ENCODE assay signal across 11 cellular contexts in the genomic region with DNA sequence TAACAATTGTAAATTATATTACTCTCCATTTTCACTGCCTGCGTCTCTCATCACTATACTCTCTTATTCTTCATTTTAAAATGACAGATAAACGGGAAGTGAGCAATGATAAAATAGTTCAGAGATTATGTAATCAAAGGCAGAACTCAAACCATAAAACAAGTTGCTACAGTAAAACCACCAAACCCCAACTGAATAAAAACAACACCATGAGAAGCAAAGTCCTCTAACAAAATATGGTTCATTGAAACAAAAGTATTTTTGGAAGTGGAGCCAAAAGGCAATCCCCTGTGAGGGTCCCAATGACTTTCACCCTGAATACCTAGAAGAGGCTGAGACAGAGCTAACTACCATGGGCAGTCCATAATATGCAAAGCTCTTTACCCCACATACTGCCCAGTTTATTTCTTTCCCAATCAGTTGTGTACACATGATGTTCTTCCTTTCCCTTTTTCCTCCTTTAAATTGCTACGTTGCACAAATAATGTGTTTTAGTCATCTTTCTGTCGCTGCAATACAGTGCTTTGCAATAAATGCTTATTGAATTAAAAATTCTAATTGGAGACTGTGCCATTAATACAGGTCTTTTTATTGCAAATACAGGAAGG.
DNase-seq lines count a peak whose midpoint lies in the region; ATAC-seq, FAIRE-seq and TF ChIP-seq lines count a peak whose summit lies in the region.
"Had no signal": no experiment of that assay in that cellular context is flagged by ENCODE, and none has a peak within 500 bp of the region (broad histone marks: within the 10 kb centered on the region; RNA-seq: fewer than 3 reads in every experiment).

No MANE protein-coding gene starts in this region.

- intact Hi-C loops in left ventricle myocardium inferior (cut with micrococcal nuclease), result no loop called here

- peak overlapping the region; percentile 2 for H3K4me3 Mint-ChIP-seq in T-helper 17 cell
- H3K4me3 Mint-ChIP-seq: IgD-negative memory B cell had no signal

- H3K27me3 Mint-ChIP-seq in T-helper 17 cell, result no peaks in the 10 kb centered on the region
- H3K27me3 Mint-ChIP-seq: IgD-negative memory B cell had no signal

- DNase-seq in A172 (ENCODE audit: low spot score) (peak; percentile 27), H54 (ENCODE audit: insufficient read length, low spot score) (no peak), T-helper 17 cell (no peak), left ventricle myocardium inferior (no peak), ACHN (no peak), cerebellar nuclear complex (lab: John Stamatoyannopoulos, UW) (no peak), NCI-H2196 (lab: John Stamatoyannopoulos, UW; ENCODE audit: unreplicated experiment) (no peak)
- DNase-seq: mesenchymal stem cell had no signal

- TF ChIP-seq CTCF in left ventricle myocardium inferior (IDR thresholded peaks at IDR 0.05; ENCODE audit: borderline replicate concordance), result no peak

- H3K27me3 ChIP-seq in left ventricle myocardium inferior (ENCODE audit: low read depth), result no peaks in the 10 kb centered on the region
- H3K27me3 ChIP-seq: esophagus muscularis mucosa had no signal

- in situ Hi-C loops in ACHN (cut with HindIII; ENCODE audit: low pct_ligation_motif_present, low pct_unique_long_range_greater_than_20kb, low sequenced_read_pairs), result no loop called here

- H3K9me3 ChIP-seq in T-helper 17 cell (ENCODE audit: control insufficient read depth, low read length, poor library complexity, severe bottlenecking) (no peaks in the 10 kb centered on the region), left ventricle myocardium inferior (replicated peaks) (no peaks in the 10 kb centered on the region)
- H3K9me3 ChIP-seq: esophagus muscularis mucosa had no signal

- H3K27ac Mint-ChIP-seq in T-helper 17 cell, result peak overlapping the region; percentile 59
- H3K27ac Mint-ChIP-seq: IgD-negative memory B cell had no signal

- peak overlapping the region; percentile 47 for H3K27ac ChIP-seq in left ventricle myocardium inferior (replicated peaks)
- H3K27ac ChIP-seq: esophagus muscularis mucosa had no signal

- no peaks in the 10 kb centered on the region for H3K36me3 ChIP-seq in left ventricle myocardium inferior
- H3K36me3 ChIP-seq: esophagus muscularis mucosa had no signal

- H3K36me3 Mint-ChIP-seq in T-helper 17 cell (ENCODE audit: low read depth), result peaks cover 3% of the 10 kb centered on the region
- H3K36me3 Mint-ChIP-seq: IgD-negative memory B cell had no signal

- peak; percentile 85 for FAIRE-seq in H54 (lab: Jason Lieb, UNC)

- H3K4me1 ChIP-seq in left ventricle myocardium inferior, result no peaks in the 10 kb centered on the region
- H3K4me1 ChIP-seq: esophagus muscularis mucosa had no signal

- H3K4me1 Mint-ChIP-seq in T-helper 17 cell, result peaks cover 15% of the 10 kb centered on the region

- ATAC-seq in T-helper 17 cell (peak; percentile 70), GM21367 (IDR thresholded peaks at IDR 0.05; ENCODE audit: unreplicated experiment) (no peak)

- H3K4me3 ChIP-seq in left ventricle myocardium inferior, result no peak overlapping the region
- H3K4me3 ChIP-seq: esophagus muscularis mucosa had no signal

- no peak for TF ChIP-seq POLR2A in H54 (IDR thresholded peaks at IDR 0.05; ENCODE audit: low read depth, low read length)
